Comparison of ENCODE assay signal across 1 cellular context in the genomic region with DNA sequence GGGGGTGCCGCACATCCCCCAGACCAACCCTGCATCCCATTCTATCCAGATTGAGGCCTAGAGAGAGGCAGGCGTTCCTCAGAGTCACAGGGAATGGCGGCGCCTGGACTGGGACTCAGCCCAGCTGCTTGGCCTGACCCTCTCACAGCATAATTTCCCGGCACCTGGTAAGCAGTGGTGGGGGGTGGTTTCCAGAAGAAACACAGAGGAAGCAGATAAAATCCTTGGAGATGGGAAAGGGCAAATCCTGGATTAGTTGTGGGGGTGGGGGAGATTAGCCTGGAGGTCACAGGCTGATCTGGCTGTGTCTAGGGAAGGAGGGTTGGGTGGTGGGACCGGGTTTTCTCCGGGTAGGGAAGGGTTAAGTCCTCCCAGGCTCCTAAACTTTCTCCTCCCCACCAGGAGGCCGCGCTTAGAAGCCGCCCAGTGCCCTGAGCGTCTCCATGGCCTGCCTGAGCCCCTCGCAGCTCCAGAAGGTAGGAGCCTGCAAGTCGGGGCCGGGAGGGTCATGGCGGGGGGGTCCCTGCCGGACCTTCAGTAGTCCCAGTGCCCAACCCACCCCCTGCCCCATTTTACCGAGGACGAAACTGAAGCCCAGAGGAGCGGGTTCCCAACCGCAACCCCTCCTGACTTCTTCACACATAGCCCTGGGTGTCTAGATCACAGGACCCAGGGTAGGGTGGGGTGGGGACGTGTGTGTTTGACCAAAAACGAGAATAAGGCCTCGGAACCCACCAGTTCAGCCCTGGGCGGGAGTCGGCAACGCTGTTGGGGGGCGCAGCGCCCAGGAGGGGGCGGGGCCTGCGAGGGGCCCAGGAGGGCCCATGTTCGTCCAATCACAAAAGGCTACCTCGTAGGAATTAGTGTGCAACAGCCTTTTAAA.
TF ChIP-seq lines count a peak whose summit lies in the region.

No MANE protein-coding gene starts in this region.

TF ChIP-seq in HepG2, 621 proteins besides CTCF, POLR2A, EP300 and RAD21 (continued from another document and continues in another):
- TF ChIP-seq ZNF749 (CRISPR knock-in tag; IDR thresholded peaks at IDR 0.05; ENCODE audit: borderline replicate concordance): no peak
- no peak for TF ChIP-seq ZNF143 (CRISPR knock-in tag; IDR thresholded peaks at IDR 0.05)
- no peak for TF ChIP-seq GZF1 (CRISPR knock-in tag; IDR thresholded peaks at IDR 0.05)
- TF ChIP-seq, protein P1, sequence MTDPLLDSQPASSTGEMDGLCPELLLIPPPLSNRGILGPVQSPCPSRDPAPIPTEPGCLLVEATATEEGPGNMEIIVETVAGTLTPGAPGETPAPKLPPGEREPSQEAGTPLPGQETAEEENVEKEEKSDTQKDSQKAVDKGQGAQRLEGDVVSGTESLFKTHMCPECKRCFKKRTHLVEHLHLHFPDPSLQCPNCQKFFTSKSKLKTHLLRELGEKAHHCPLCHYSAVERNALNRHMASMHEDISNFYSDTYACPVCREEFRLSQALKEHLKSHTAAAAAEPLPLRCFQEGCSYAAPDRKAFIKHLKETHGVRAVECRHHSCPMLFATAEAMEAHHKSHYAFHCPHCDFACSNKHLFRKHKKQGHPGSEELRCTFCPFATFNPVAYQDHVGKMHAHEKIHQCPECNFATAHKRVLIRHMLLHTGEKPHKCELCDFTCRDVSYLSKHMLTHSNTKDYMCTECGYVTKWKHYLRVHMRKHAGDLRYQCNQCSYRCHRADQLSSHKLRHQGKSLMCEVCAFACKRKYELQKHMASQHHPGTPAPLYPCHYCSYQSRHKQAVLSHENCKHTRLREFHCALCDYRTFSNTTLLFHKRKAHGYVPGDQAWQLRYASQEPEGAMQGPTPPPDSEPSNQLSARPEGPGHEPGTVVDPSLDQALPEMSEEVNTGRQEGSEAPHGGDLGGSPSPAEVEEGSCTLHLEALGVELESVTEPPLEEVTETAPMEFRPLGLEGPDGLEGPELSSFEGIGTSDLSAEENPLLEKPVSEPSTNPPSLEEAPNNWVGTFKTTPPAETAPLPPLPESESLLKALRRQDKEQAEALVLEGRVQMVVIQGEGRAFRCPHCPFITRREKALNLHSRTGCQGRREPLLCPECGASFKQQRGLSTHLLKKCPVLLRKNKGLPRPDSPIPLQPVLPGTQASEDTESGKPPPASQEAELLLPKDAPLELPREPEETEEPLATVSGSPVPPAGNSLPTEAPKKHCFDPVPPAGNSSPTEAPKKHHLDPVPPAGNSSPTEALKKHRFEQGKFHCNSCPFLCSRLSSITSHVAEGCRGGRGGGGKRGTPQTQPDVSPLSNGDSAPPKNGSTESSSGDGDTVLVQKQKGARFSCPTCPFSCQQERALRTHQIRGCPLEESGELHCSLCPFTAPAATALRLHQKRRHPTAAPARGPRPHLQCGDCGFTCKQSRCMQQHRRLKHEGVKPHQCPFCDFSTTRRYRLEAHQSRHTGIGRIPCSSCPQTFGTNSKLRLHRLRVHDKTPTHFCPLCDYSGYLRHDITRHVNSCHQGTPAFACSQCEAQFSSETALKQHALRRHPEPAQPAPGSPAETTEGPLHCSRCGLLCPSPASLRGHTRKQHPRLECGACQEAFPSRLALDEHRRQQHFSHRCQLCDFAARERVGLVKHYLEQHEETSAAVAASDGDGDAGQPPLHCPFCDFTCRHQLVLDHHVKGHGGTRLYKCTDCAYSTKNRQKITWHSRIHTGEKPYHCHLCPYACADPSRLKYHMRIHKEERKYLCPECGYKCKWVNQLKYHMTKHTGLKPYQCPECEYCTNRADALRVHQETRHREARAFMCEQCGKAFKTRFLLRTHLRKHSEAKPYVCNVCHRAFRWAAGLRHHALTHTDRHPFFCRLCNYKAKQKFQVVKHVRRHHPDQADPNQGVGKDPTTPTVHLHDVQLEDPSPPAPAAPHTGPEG (CRISPR knock-in tag; IDR thresholded peaks at IDR 0.05): peak; percentile 6; the same call in 1 of the 2 replicates
- TF ChIP-seq, protein P2, sequence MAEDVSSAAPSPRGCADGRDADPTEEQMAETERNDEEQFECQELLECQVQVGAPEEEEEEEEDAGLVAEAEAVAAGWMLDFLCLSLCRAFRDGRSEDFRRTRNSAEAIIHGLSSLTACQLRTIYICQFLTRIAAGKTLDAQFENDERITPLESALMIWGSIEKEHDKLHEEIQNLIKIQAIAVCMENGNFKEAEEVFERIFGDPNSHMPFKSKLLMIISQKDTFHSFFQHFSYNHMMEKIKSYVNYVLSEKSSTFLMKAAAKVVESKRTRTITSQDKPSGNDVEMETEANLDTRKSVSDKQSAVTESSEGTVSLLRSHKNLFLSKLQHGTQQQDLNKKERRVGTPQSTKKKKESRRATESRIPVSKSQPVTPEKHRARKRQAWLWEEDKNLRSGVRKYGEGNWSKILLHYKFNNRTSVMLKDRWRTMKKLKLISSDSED (CRISPR knock-in tag; IDR thresholded peaks at IDR 0.05): no peak
- no peak for TF ChIP-seq ZNF496 (CRISPR knock-in tag; IDR thresholded peaks at IDR 0.05; ENCODE audit: insufficient replicate concordance)
- TF ChIP-seq, protein P3, sequence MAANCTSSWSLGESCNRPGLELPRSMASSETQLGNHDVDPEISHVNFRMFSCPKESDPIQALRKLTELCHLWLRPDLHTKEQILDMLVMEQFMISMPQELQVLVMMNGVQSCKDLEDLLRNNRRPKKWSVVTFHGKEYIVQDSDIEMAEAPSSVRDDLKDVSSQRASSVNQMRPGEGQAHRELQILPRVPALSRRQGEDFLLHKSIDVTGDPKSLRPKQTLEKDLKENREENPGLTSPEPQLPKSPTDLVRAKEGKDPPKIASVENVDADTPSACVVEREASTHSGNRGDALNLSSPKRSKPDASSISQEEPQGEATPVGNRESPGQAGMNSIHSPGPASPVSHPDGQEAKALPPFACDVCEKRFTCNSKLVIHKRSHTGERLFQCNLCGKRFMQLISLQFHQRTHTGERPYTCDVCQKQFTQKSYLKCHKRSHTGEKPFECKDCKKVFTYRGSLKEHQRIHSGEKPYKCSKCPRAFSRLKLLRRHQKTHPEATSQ (CRISPR knock-in tag; IDR thresholded peaks at IDR 0.05; ENCODE audit: borderline replicate concordance): no peak
- TF ChIP-seq, protein P4, sequence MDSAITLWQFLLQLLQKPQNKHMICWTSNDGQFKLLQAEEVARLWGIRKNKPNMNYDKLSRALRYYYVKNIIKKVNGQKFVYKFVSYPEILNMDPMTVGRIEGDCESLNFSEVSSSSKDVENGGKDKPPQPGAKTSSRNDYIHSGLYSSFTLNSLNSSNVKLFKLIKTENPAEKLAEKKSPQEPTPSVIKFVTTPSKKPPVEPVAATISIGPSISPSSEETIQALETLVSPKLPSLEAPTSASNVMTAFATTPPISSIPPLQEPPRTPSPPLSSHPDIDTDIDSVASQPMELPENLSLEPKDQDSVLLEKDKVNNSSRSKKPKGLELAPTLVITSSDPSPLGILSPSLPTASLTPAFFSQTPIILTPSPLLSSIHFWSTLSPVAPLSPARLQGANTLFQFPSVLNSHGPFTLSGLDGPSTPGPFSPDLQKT (CRISPR knock-in tag; IDR thresholded peaks at IDR 0.05; ENCODE audit: borderline replicate concordance): no peak
- TF ChIP-seq KDM1A (CRISPR knock-in tag; IDR thresholded peaks at IDR 0.05): no peak
- TF ChIP-seq, protein P5, sequence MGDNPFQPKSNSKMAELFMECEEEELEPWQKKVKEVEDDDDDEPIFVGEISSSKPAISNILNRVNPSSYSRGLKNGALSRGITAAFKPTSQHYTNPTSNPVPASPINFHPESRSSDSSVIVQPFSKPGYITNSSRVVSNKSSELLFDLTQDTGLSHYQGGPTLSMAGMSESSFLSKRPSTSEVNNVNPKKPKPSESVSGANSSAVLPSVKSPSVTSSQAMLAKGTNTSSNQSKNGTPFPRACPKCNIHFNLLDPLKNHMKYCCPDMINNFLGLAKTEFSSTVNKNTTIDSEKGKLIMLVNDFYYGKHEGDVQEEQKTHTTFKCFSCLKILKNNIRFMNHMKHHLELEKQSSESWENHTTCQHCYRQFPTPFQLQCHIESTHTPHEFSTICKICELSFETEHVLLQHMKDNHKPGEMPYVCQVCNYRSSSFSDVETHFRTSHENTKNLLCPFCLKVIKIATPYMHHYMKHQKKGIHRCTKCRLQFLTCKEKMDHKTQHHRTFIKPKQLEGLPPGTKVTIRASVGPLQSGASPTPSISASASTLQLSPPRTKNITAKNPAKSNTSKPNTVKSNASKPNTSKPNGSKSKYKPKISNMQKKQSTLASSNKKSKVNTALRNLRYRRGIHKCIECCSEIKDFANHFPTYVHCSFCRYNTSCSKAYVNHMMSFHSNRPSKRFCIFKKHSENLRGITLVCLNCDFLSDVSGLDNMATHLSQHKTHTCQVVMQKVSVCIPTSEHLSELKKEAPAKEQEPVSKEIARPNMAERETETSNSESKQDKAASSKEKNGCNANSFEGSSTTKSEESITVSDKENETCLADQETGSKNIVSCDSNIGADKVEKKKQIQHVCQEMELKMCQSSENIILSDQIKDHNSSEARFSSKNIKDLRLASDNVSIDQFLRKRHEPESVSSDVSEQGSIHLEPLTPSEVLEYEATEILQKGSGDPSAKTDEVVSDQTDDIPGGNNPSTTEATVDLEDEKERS (CRISPR knock-in tag; IDR thresholded peaks at IDR 0.05): 0 out of 2 replicates have a peak, but pooled peaks have one; percentile 17
- TF ChIP-seq PCBP1 (IDR thresholded peaks at IDR 0.05; ENCODE audit: borderline replicate concordance, low read depth, low read length): no peak
- TF ChIP-seq RXRA (CRISPR knock-in tag; IDR thresholded peaks at IDR 0.05): no peak
- no peak for TF ChIP-seq ZNF260 (CRISPR knock-in tag; IDR thresholded peaks at IDR 0.05; ENCODE audit: borderline replicate concordance, low read depth)
- TF ChIP-seq ZNF605 (CRISPR knock-in tag; IDR thresholded peaks at IDR 0.05): peak; percentile 32; the same call in 1 of the 2 replicates
- TF ChIP-seq CCDC6 (CRISPR knock-in tag; IDR thresholded peaks at IDR 0.05): no peak
- TF ChIP-seq PHF21A (CRISPR knock-in tag; IDR thresholded peaks at IDR 0.05): peak; percentile 60; the same call in 1 of the 2 replicates
- peak; percentile 61; the same call in 1 of the 2 replicates for TF ChIP-seq NFKB2 (CRISPR knock-in tag; IDR thresholded peaks at IDR 0.05; ENCODE audit: borderline replicate concordance)
- TF ChIP-seq, protein P6, sequence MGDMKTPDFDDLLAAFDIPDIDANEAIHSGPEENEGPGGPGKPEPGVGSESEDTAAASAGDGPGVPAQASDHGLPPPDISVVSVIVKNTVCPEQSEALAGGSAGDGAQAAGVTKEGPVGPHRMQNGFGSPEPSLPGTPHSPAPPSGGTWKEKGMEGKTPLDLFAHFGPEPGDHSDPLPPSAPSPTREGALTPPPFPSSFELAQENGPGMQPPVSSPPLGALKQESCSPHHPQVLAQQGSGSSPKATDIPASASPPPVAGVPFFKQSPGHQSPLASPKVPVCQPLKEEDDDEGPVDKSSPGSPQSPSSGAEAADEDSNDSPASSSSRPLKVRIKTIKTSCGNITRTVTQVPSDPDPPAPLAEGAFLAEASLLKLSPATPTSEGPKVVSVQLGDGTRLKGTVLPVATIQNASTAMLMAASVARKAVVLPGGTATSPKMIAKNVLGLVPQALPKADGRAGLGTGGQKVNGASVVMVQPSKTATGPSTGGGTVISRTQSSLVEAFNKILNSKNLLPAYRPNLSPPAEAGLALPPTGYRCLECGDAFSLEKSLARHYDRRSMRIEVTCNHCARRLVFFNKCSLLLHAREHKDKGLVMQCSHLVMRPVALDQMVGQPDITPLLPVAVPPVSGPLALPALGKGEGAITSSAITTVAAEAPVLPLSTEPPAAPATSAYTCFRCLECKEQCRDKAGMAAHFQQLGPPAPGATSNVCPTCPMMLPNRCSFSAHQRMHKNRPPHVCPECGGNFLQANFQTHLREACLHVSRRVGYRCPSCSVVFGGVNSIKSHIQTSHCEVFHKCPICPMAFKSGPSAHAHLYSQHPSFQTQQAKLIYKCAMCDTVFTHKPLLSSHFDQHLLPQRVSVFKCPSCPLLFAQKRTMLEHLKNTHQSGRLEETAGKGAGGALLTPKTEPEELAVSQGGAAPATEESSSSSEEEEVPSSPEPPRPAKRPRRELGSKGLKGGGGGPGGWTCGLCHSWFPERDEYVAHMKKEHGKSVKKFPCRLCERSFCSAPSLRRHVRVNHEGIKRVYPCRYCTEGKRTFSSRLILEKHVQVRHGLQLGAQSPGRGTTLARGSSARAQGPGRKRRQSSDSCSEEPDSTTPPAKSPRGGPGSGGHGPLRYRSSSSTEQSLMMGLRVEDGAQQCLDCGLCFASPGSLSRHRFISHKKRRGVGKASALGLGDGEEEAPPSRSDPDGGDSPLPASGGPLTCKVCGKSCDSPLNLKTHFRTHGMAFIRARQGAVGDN (CRISPR knock-in tag; IDR thresholded peaks at IDR 0.05): peak; percentile 78
- no peak for TF ChIP-seq TCF7 (IDR thresholded peaks at IDR 0.05; ENCODE audit: low read depth)
- TF ChIP-seq, protein P7, sequence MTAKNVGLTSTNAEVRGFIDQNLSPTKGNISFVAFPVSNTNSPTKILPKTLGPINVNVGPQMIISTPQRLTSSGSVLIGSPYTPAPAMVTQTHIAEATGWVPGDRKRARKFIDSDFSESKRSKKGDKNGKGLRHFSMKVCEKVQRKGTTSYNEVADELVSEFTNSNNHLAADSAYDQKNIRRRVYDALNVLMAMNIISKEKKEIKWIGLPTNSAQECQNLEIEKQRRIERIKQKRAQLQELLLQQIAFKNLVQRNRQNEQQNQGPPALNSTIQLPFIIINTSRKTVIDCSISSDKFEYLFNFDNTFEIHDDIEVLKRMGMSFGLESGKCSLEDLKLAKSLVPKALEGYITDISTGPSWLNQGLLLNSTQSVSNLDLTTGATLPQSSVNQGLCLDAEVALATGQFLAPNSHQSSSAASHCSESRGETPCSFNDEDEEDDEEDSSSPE (CRISPR knock-in tag; IDR thresholded peaks at IDR 0.05): 0 out of 2 replicates have a peak, but pooled peaks have one; percentile 22
- no peak for TF ChIP-seq HNF4A (CRISPR knock-in tag; IDR thresholded peaks at IDR 0.05)
- TF ChIP-seq ZNF674 (CRISPR knock-in tag; IDR thresholded peaks at IDR 0.05; ENCODE audit: low read depth): no peak
- no peak for TF ChIP-seq PHF5A (CRISPR knock-in tag; IDR thresholded peaks at IDR 0.05; ENCODE audit: low read depth, unreplicated experiment)
- TF ChIP-seq ZNF367 (CRISPR knock-in tag; IDR thresholded peaks at IDR 0.05; ENCODE audit: borderline replicate concordance): no peak
- TF ChIP-seq, protein P8, sequence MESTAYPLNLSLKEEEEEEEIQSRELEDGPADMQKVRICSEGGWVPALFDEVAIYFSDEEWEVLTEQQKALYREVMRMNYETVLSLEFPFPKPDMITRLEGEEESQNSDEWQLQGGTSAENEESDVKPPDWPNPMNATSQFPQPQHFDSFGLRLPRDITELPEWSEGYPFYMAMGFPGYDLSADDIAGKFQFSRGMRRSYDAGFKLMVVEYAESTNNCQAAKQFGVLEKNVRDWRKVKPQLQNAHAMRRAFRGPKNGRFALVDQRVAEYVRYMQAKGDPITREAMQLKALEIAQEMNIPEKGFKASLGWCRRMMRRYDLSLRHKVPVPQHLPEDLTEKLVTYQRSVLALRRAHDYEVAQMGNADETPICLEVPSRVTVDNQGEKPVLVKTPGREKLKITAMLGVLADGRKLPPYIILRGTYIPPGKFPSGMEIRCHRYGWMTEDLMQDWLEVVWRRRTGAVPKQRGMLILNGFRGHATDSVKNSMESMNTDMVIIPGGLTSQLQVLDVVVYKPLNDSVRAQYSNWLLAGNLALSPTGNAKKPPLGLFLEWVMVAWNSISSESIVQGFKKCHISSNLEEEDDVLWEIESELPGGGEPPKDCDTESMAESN (CRISPR knock-in tag; conservative IDR thresholded peaks at IDR 0.05): no peak
- TF ChIP-seq ZNF552 (CRISPR knock-in tag; IDR thresholded peaks at IDR 0.05; ENCODE audit: borderline replicate concordance): no peak
- 0 out of 2 replicates have a peak, but pooled peaks have one; percentile 47 for TF ChIP-seq BORCS8-MEF2B (CRISPR knock-in tag; IDR thresholded peaks at IDR 0.05)
- no peak for TF ChIP-seq ZNF841 (CRISPR knock-in tag; IDR thresholded peaks at IDR 0.05; ENCODE audit: borderline replicate concordance)
- 0 out of 2 replicates have a peak, but pooled peaks have one; percentile 33 for TF ChIP-seq ZNF350 (CRISPR knock-in tag; IDR thresholded peaks at IDR 0.05; ENCODE audit: borderline replicate concordance, low read depth)
- TF ChIP-seq SIN3B (IDR thresholded peaks at IDR 0.05; ENCODE audit: low read length): no peak
- no peak for TF ChIP-seq ZNF282 (IDR thresholded peaks at IDR 0.05; ENCODE audit: partially characterized antibody)
- no peak for TF ChIP-seq SKI (IDR thresholded peaks at IDR 0.05; ENCODE audit: partially characterized antibody)
